8 cellular contexts compared by ENCODE assay signal in genomic region chr14:69694730-69695663, GRCh38.
A peak's percentile ranks its signal among the peaks of the same experiment; 100 is the strongest.
DNase-seq lines count a peak whose midpoint lies in the region; ATAC-seq and TF ChIP-seq lines count a peak whose summit lies in the region.

No MANE protein-coding gene starts in this region.

- intact Hi-C loops in sciatic nerve (cut with DNase I) = no loop called here

- ATAC-seq in GM19438 (IDR thresholded peaks at IDR 0.05; ENCODE audit: low read depth, unreplicated experiment) (peak; percentile 5), sciatic nerve (peak; percentile 51), GM21367 (IDR thresholded peaks at IDR 0.05; ENCODE audit: unreplicated experiment) (no peak)

- TF ChIP-seq CTCF in fibroblast of pulmonary artery (IDR thresholded peaks at IDR 0.05; ENCODE audit: low read length, missing control alignments) = no peak

- DNase-seq in OCI-M1 (lab: John Stamatoyannopoulos, UW) (peak; percentile 20), fibroblast of pulmonary artery (ENCODE audit: low read depth) (peak; percentile 77), sciatic nerve (ENCODE audit: low spot score) (no peak), NCI-H187 treated with DMSO at 0.1 percent for 48 hours (lab: John Stamatoyannopoulos, UW) (no peak), A172 (ENCODE audit: low spot score) (no peak), NCI-H526 treated with DMSO at 0.1 percent for 48 hours (lab: John Stamatoyannopoulos, UW) (no peak)

- H3K4me3 ChIP-seq in fibroblast of pulmonary artery (replicated peaks; ENCODE audit: low read depth, low read length) = no peak overlapping the region

Comparison
In these comparisons a context has a peak if more than half of its experiments do, and no peak if none do; other contexts are left out.
1. DNase-seq: peak in OCI-M1 (single experiment) and fibroblast of pulmonary artery (single experiment); none in sciatic nerve (single experiment), NCI-H187 treated with DMSO at 0.1 percent for 48 hours (single experiment), A172 (single experiment) and NCI-H526 treated with DMSO at 0.1 percent for 48 hours (single experiment).